8 cellular contexts compared by ENCODE assay signal in the genomic region with DNA sequence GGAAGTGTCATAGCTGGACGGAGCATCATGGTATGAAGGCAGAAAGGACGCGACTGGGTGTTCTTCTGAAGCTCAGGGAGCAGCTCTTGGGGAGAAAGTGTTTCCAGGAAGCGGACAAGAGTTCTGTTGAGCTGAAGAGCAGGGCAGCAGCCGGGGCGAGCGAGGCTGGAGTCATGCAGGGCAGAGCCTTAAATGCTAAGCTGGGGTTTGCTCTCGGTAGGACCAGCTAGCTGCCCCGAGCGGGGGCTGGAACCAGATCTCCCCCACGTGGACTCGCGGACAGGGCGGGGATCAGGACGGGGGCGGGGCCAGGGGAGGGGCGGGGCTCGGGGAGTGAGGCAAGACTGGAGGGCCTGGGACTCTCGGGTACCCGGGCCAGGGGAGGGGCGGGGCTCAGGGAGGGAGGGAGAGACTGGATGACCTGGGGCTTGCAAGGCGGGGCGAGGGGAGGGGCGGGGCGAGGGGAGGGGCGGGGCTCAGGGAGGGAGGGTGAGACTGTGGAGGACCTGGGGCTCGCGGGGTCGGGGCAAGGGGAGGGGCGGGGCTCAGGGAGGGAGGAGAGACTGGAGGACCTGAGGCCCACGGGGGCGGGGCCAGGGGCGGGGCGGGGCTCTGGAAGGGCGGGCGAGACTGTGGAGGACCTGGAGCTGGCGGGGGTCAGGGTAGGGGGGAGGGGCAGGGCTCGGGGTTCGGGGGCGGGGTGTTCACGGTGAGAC. TPM values are rescaled to one million over a fixed set of nuclear protein-coding genes. Genes with fewer than 3 reads are reported as not detected.
A peak's percentile ranks its signal among the peaks of the same experiment; 100 is the strongest.
DNase-seq lines count a peak whose midpoint lies in the region; ATAC-seq and TF ChIP-seq lines count a peak whose summit lies in the region.

No MANE protein-coding gene starts in this region.

- no peaks in the 10 kb centered on the region for H3K9me3 Mint-ChIP-seq in CD8-positive, alpha-beta T cell
- H3K9me3 Mint-ChIP-seq in activated T-cell treated with anti-CD3 and anti-CD28 coated beads, Interleukin-2, amount 50 U/mL, for 4 hours: no peaks in the 10 kb centered on the region

- in situ Hi-C loops in Panc1 (cut with HindIII; ENCODE audit: low pct_unique_long_range_greater_than_20kb, low sequenced_read_pairs): no loop called here

- peaks cover 20% of the 10 kb centered on the region for H3K4me1 Mint-ChIP-seq in CD8-positive, alpha-beta T cell (ENCODE audit: low read depth)
- H3K4me1 Mint-ChIP-seq in activated T-cell treated with anti-CD3 and anti-CD28 coated beads, Interleukin-2, amount 50 U/mL, for 4 hours (ENCODE audit: low read depth): peaks cover 13% of the 10 kb centered on the region

- peak overlapping the region; percentile 47 for H3K27ac ChIP-seq in CD8-positive, alpha-beta T cell (ENCODE audit: low read depth, low read length)
- H3K27ac ChIP-seq in HUES6 (ENCODE audit: low read depth, low read length): no peak overlapping the region
- H3K27ac ChIP-seq in Panc1 (ENCODE audit: low read length): peak overlapping the region; percentile 89
- peak overlapping the region; percentile 71 for H3K27ac ChIP-seq in muscle layer of colon (ENCODE audit: low read depth, low read length)

- no peaks in the 10 kb centered on the region for H3K9me3 ChIP-seq in CD8-positive, alpha-beta T cell (ENCODE audit: low read length)
- no peaks in the 10 kb centered on the region for H3K9me3 ChIP-seq in HUES6 (ENCODE audit: control insufficient read depth, insufficient read depth, low read depth, low read length)
- H3K9me3 ChIP-seq in Panc1 (ENCODE audit: control insufficient read depth, insufficient read depth, low read depth, low read length): no peaks in the 10 kb centered on the region
- no peaks in the 10 kb centered on the region for H3K9me3 ChIP-seq in muscle layer of colon (ENCODE audit: low read length)

- peak overlapping the region; percentile 74 for H3K4me3 ChIP-seq in CD8-positive, alpha-beta T cell (ENCODE audit: low read depth, low read length)
- H3K4me3 ChIP-seq in HUES6 (ENCODE audit: low read depth, low read length) (peak overlapping the region; percentile 85), Panc1 (ENCODE audit: low read depth in 2 of 2, low read length in 2 of 2) (peak overlapping the region; percentile 80 to 85), muscle layer of colon (ENCODE audit: low read depth in 1 of 2, low read length in 2 of 2) (peak overlapping the region; percentile 54 to 56)

- TF ChIP-seq CTCF in CD8-positive, alpha-beta T cell (IDR thresholded peaks at IDR 0.05): no peak
- TF ChIP-seq CTCF in Panc1 (IDR thresholded peaks at IDR 0.05): no peak

- peak overlapping the region; percentile 87 for H3K4me3 Mint-ChIP-seq in CD8-positive, alpha-beta T cell
- H3K4me3 Mint-ChIP-seq in activated T-cell treated with anti-CD3 and anti-CD28 coated beads, Interleukin-2, amount 50 U/mL, for 4 hours: peak overlapping the region; percentile 81

- CTCF ChIA-PET in CD8-positive, alpha-beta T cell (lab: Charles Lee): no interaction called here
- CTCF ChIA-PET in Panc1 (lab: Charles Lee): interaction anchor here (0.6 to 1.2 kb wide), 2 partner anchors 10 to 266 kb away, joined by 3 read pairs; no protein-coding TSS in a partner anchor

- peaks cover 3% of the 10 kb centered on the region for H3K36me3 Mint-ChIP-seq in CD8-positive, alpha-beta T cell
- no peaks in the 10 kb centered on the region for H3K36me3 Mint-ChIP-seq in activated T-cell treated with anti-CD3 and anti-CD28 coated beads, Interleukin-2, amount 50 U/mL, for 4 hours (ENCODE audit: insufficient read depth)

- intact Hi-C loops in CD8-positive, alpha-beta T cell (cut with DNase I, micrococcal nuclease): loop anchor here (1.0 to 5.0 kb wide), 8 partner anchors 93 to 850 kb away; partner anchors contain the start of genes MTHFS (in 2 of the 2), ZFAND6 (in 2 of the 2), ABHD17C (in 1 of the 2) and TLNRD1 (in 1 of the 2)
- intact Hi-C loops in Panc1 (cut with micrococcal nuclease; ENCODE audit: unreplicated experiment): no loop called here

- H3K27me3 ChIP-seq in CD8-positive, alpha-beta T cell (ENCODE audit: insufficient read depth, low read length): no peaks in the 10 kb centered on the region
- peaks cover 10% of the 10 kb centered on the region for H3K27me3 ChIP-seq in HUES6 (ENCODE audit: control insufficient read depth, insufficient read depth, low read length)
- H3K27me3 ChIP-seq in Panc1 (ENCODE audit: control insufficient read depth, insufficient read depth, low read length): no peaks in the 10 kb centered on the region
- H3K27me3 ChIP-seq in muscle layer of colon (ENCODE audit: control insufficient read depth in 1 of 2, insufficient read depth in 2 of 2, low read length in 2 of 2): no peaks in the 10 kb centered on the region

- peak; percentile 74 to 91 (median 84) for DNase-seq in CD8-positive, alpha-beta T cell
- no peak for DNase-seq in Panc1 (ENCODE audit: low read depth, low spot score)
- DNase-seq in activated T-cell treated with anti-CD3 and anti-CD28 coated beads, Interleukin-2, amount 50 U/mL, for 4 hours: peak; percentile 85
- DNase-seq in stimulated activated CD8-positive, alpha-beta memory T cell treated with anti-CD3 and anti-CD28 coated beads, Interleukin-4, amount 100 ng/mL, for 24 hours (ENCODE audit: low read depth): peak; percentile 87

- H3K4me1 ChIP-seq in CD8-positive, alpha-beta T cell (ENCODE audit: insufficient read depth, low read length): peaks cover 14% of the 10 kb centered on the region
- H3K4me1 ChIP-seq in HUES6 (ENCODE audit: control insufficient read depth, insufficient read depth, low read length): peaks cover 30% of the 10 kb centered on the region; the same call in 1 of the 2 replicates
- peaks cover 22% of the 10 kb centered on the region for H3K4me1 ChIP-seq in Panc1 (ENCODE audit: control insufficient read depth, insufficient read depth, low read length)
- peaks cover 16% of the 10 kb centered on the region for H3K4me1 ChIP-seq in muscle layer of colon (ENCODE audit: insufficient read depth, low read length)

- no TSS peak for BruUV-seq in Panc1 (replicated peaks; lab: Mats Ljungman, UMichigan)

- peak; percentile 76 for ATAC-seq in CD8-positive, alpha-beta T cell
- peak; percentile 64 for ATAC-seq in GM21381 (IDR thresholded peaks at IDR 0.05; ENCODE audit: unreplicated experiment)
- peak; percentile 88 for ATAC-seq in Panc1
- ATAC-seq in activated T-cell treated with anti-CD3 and anti-CD28 coated beads, Interleukin-2, amount 50 U/mL, for 4 hours: peak; percentile 78 to 85
- ATAC-seq in esophagus mucosa: peak; percentile 92

- peak overlapping the region; percentile 75 for H3K27ac Mint-ChIP-seq in CD8-positive, alpha-beta T cell

- POLR2A ChIA-PET in CD8-positive, alpha-beta T cell (lab: Charles Lee): interaction anchor here (0.8 to 2.6 kb wide), 2 partner anchors 92 to 231 kb away, joined by 3 to 12 read pairs; partner anchors contain the start of gene ZFAND6
- POLR2A ChIA-PET in Panc1 (lab: Charles Lee): interaction anchor here (0.6 kb wide), 1 partner anchor 8 kb away, joined by 9 read pairs; no protein-coding TSS in a partner anchor

- no peaks in the 10 kb centered on the region for H3K27me3 Mint-ChIP-seq in CD8-positive, alpha-beta T cell (ENCODE audit: low read depth)
- no peaks in the 10 kb centered on the region for H3K27me3 Mint-ChIP-seq in activated T-cell treated with anti-CD3 and anti-CD28 coated beads, Interleukin-2, amount 50 U/mL, for 4 hours (ENCODE audit: low read depth)

- peak overlapping the region; percentile 52 for H3K9ac ChIP-seq in HUES6 (ENCODE audit: low read length)
- no peak overlapping the region for H3K9ac ChIP-seq in muscle layer of colon (ENCODE audit: low read length)

- no peaks in the 10 kb centered on the region for H3K36me3 ChIP-seq in CD8-positive, alpha-beta T cell (ENCODE audit: insufficient read depth, low read length)
- H3K36me3 ChIP-seq in HUES6 (ENCODE audit: control insufficient read depth, insufficient read depth, low read length): no peaks in the 10 kb centered on the region
- no peaks in the 10 kb centered on the region for H3K36me3 ChIP-seq in Panc1 (ENCODE audit: control insufficient read depth, insufficient read depth, low read length)
- no peaks in the 10 kb centered on the region for H3K36me3 ChIP-seq in muscle layer of colon (ENCODE audit: insufficient read depth, low read length)

RNA-seq across cellular contexts. Expression of gene FAH, which starts 0.5 kb away (rescaled TPM):
- 1 to 10 TPM; 1.9 to 2.2 TPM for total RNA-seq in CD8-positive, alpha-beta T cell
- total RNA-seq in Panc1 (2021; ENCODE audit: unreplicated experiment) (38.0 TPM), esophagus mucosa (14.6 TPM)
- polyA plus RNA-seq in Panc1 (2012; ENCODE audit: insufficient read length): 32.5 TPM
- total RNA-seq in activated T-cell treated with anti-CD3 and anti-CD28 coated beads, Interleukin-2, amount 50 U/mL, for 4 hours: 10 to 100 TPM; 20.2 to 28.0 (median 23.8) TPM
